Comparison of ENCODE assay signal across 24 cellular contexts in genomic region chr1:17139637-17140036, GRCh38. TPM values are rescaled to one million over a fixed set of nuclear protein-coding genes. Genes with fewer than 3 reads are reported as not detected.
"Had no signal": no experiment of that assay in that cellular context is flagged by ENCODE, and none has a peak within 500 bp of the region (broad histone marks: within the 10 kb centered on the region; RNA-seq: fewer than 3 reads in every experiment).

No MANE protein-coding gene starts in this region.

- H3K4me1 ChIP-seq: colonic mucosa, esophagus muscularis mucosa, gastroesophageal sphincter, left ventricle myocardium inferior, lower lobe of right lung, spleen, stomach had no signal

- FAIRE-seq: keratinocyte, urothelium cell line had no signal

- DNase-seq: colonic mucosa; dermis blood vessel endothelial cell; foreskin fibroblast; glutamatergic neuron; left ventricle myocardium inferior; lower lobe of right lung; natural killer cell; spleen; stimulated activated CD4-positive, alpha-beta T cell treated with anti-CD3 and anti-CD28 coated beads, Interleukin-15, amount 100 ng/mL, for 24 hours; stimulated activated CD4-positive, alpha-beta T cell treated with anti-CD3 and anti-CD28 coated beads, Interleukin-1b, Interleukin-23, amount 100 ng/mL, for 48 hours; stimulated activated CD4-positive, alpha-beta T cell treated with anti-CD3 and anti-CD28 coated beads, Interleukin-4, amount 100 ng/mL, for 24 hours; stimulated activated naive CD4-positive, alpha-beta T cell; stomach; substantia nigra; trophoblast cell had no signal

- ATAC-seq: gastroesophageal sphincter, lower lobe of right lung, natural killer cell, sciatic nerve had no signal

- H3K27me3 ChIP-seq: colonic mucosa had no signal

- H3K4me3 Mint-ChIP-seq: memory B cell, mesothelial cell of epicardium, natural killer cell, neural crest cell had no signal

- H3K4me3 ChIP-seq: colonic mucosa, esophagus muscularis mucosa, gastroesophageal sphincter, left ventricle myocardium inferior, lower lobe of right lung, spleen, stomach had no signal

- H3K36me3 ChIP-seq: colonic mucosa, esophagus muscularis mucosa, gastroesophageal sphincter, left ventricle myocardium inferior, lower lobe of right lung, spleen, stomach had no signal

- H3K4me1 Mint-ChIP-seq: mesothelial cell of epicardium, natural killer cell, neural crest cell had no signal

- H3K9me3 Mint-ChIP-seq: memory B cell, mesothelial cell of epicardium, natural killer cell, neural crest cell had no signal

- H3K9me3 ChIP-seq: colonic mucosa, esophagus muscularis mucosa, left ventricle myocardium inferior, lower lobe of right lung had no signal

- H3K27ac Mint-ChIP-seq: memory B cell, mesothelial cell of epicardium, natural killer cell had no signal

- H3K36me3 Mint-ChIP-seq: mesothelial cell of epicardium, natural killer cell had no signal

- H3K27ac ChIP-seq: colonic mucosa, esophagus muscularis mucosa, gastroesophageal sphincter, left ventricle myocardium inferior, lower lobe of right lung, spleen, stomach had no signal

RNA-seq across cellular contexts. Expression of gene PADI2, which starts 20.4 kb away (rescaled TPM):
- total RNA-seq: pulmonary artery endothelial cell had no signal
